In genomic region chr3:169493512-169494141, GRCh38 we compare ENCODE assay signal across 18 cellular contexts.
"Had no signal": no experiment of that assay in that cellular context is flagged by ENCODE, and none has a peak within 500 bp of the region (broad histone marks: within the 10 kb centered on the region; RNA-seq: fewer than 3 reads in every experiment).

No MANE protein-coding gene starts in this region.

- H3K27ac ChIP-seq: body of pancreas, coronary artery, esophagus muscularis mucosa, pancreas, sigmoid colon, spleen had no signal

- DNase-seq: activated B cell treated with CpG ODN at 0.5 μM for 24 hours; activated CD4-positive, alpha-beta T cell treated with anti-CD3 and anti-CD28 coated beads for 48 hours; activated CD8-positive, alpha-beta memory T cell treated with anti-CD3 and anti-CD28 coated beads, Interleukin-2, amount 50 U/mL, for 48 hours; activated CD8-positive, alpha-beta T cell treated with anti-CD3 and anti-CD28 coated beads for 36 hours; activated naive CD8-positive, alpha-beta T cell treated with anti-CD3 and anti-CD28 coated beads for 36 hours; amygdala; body of pancreas; central memory CD4-positive, alpha-beta T cell; effector CD4-positive, alpha-beta T cell; left colon; naive thymus-derived CD4-positive, alpha-beta T cell; pancreas; sigmoid colon; spleen; stimulated activated naive CD8-positive, alpha-beta T cell treated with anti-CD3 and anti-CD28 coated beads, Interleukin-15, amount 100 ng/mL, for 72 hours had no signal

- H3K27me3 Mint-ChIP-seq: activated CD8-positive, alpha-beta T cell treated with anti-CD3 and anti-CD28 coated beads for 36 hours; activated naive CD8-positive, alpha-beta T cell treated with anti-CD3 and anti-CD28 coated beads for 36 hours; stimulated activated naive CD8-positive, alpha-beta T cell treated with anti-CD3 and anti-CD28 coated beads, Interleukin-15, amount 100 ng/mL, for 72 hours had no signal

- H3K36me3 Mint-ChIP-seq: activated naive CD8-positive, alpha-beta T cell treated with anti-CD3 and anti-CD28 coated beads for 36 hours; naive thymus-derived CD4-positive, alpha-beta T cell; type B pancreatic cell had no signal

- H3K27me3 ChIP-seq: body of pancreas, esophagus muscularis mucosa, pancreas, sigmoid colon, spleen had no signal

- ATAC-seq: activated CD8-positive, alpha-beta T cell treated with anti-CD3 and anti-CD28 coated beads for 36 hours; body of pancreas; left colon; naive thymus-derived CD4-positive, alpha-beta T cell; pancreas; stimulated activated naive CD8-positive, alpha-beta T cell treated with anti-CD3 and anti-CD28 coated beads, Interleukin-15, amount 100 ng/mL, for 72 hours had no signal

- H3K9me3 ChIP-seq: body of pancreas, esophagus muscularis mucosa, pancreas, sigmoid colon, spleen had no signal

- H3K9me3 Mint-ChIP-seq: activated B cell treated with CpG ODN at 0.5 μM for 24 hours; activated CD8-positive, alpha-beta T cell treated with anti-CD3 and anti-CD28 coated beads for 36 hours; activated naive CD8-positive, alpha-beta T cell treated with anti-CD3 and anti-CD28 coated beads for 36 hours; naive thymus-derived CD4-positive, alpha-beta T cell; stimulated activated naive CD8-positive, alpha-beta T cell treated with anti-CD3 and anti-CD28 coated beads, Interleukin-15, amount 100 ng/mL, for 72 hours; type B pancreatic cell had no signal

- H3K4me1 ChIP-seq: esophagus muscularis mucosa, sigmoid colon, spleen had no signal

- H3K4me1 Mint-ChIP-seq: activated B cell treated with CpG ODN at 0.5 μM for 24 hours; activated naive CD8-positive, alpha-beta T cell treated with anti-CD3 and anti-CD28 coated beads for 36 hours; naive thymus-derived CD4-positive, alpha-beta T cell; stimulated activated naive CD8-positive, alpha-beta T cell treated with anti-CD3 and anti-CD28 coated beads, Interleukin-15, amount 100 ng/mL, for 72 hours had no signal

- H3K4me3 Mint-ChIP-seq: activated B cell treated with CpG ODN at 0.5 μM for 24 hours; activated CD8-positive, alpha-beta T cell treated with anti-CD3 and anti-CD28 coated beads for 36 hours; activated naive CD8-positive, alpha-beta T cell treated with anti-CD3 and anti-CD28 coated beads for 36 hours; naive thymus-derived CD4-positive, alpha-beta T cell; stimulated activated naive CD8-positive, alpha-beta T cell treated with anti-CD3 and anti-CD28 coated beads, Interleukin-15, amount 100 ng/mL, for 72 hours; type B pancreatic cell had no signal

- H3K4me3 ChIP-seq: body of pancreas, coronary artery, esophagus muscularis mucosa, pancreas, sigmoid colon, spleen had no signal

- H3K27ac Mint-ChIP-seq: activated B cell treated with CpG ODN at 0.5 μM for 24 hours; activated CD8-positive, alpha-beta T cell treated with anti-CD3 and anti-CD28 coated beads for 36 hours; activated naive CD8-positive, alpha-beta T cell treated with anti-CD3 and anti-CD28 coated beads for 36 hours; naive thymus-derived CD4-positive, alpha-beta T cell; stimulated activated naive CD8-positive, alpha-beta T cell treated with anti-CD3 and anti-CD28 coated beads, Interleukin-15, amount 100 ng/mL, for 72 hours; type B pancreatic cell had no signal

- H3K36me3 ChIP-seq: esophagus muscularis mucosa, pancreas, sigmoid colon, spleen had no signal
